Comparison of ENCODE assay signal across 10 cellular contexts in genomic region chr6:15473741-15474161, GRCh38.
DNase-seq lines count a peak whose midpoint lies in the region; ATAC-seq and TF ChIP-seq lines count a peak whose summit lies in the region.
"Had no signal": no experiment of that assay in that cellular context is flagged by ENCODE, and none has a peak within 500 bp of the region (broad histone marks: within the 10 kb centered on the region; RNA-seq: fewer than 3 reads in every experiment).

No MANE protein-coding gene starts in this region.

- H3K27ac ChIP-seq in PC-9 (peak overlapping the region; percentile 36; the same call in 1 of the 2 replicates), esophagus muscularis mucosa (replicated peaks in 1 of 4) (peak overlapping the region in 3 of 4 donors; percentile 15 to 33 (median 21)), muscle layer of duodenum (ENCODE audit: low read length) (peak overlapping the region; percentile 7)

- H3K4me3 Mint-ChIP-seq in activated CD8-positive, alpha-beta T cell treated with anti-CD3 and anti-CD28 coated beads for 36 hours, result no peak overlapping the region
- H3K4me3 Mint-ChIP-seq: activated CD4-positive, alpha-beta memory T cell treated with anti-CD3 and anti-CD28 coated beads, Interleukin-2, amount 10 ng/mL, durations not matched to agents 7 days and 5 days had no signal

- intact Hi-C loops in PC-9 (cut with micrococcal nuclease; ENCODE audit: unreplicated experiment), result no loop called here
- intact Hi-C loops in esophagus muscularis mucosa (cut with DNase I), result no loop called here
- intact Hi-C loops in activated CD8-positive, alpha-beta T cell treated with anti-CD3 and anti-CD28 coated beads for 36 hours (cut with micrococcal nuclease), result no loop called here

- peaks cover 34% of the 10 kb centered on the region for H3K4me1 Mint-ChIP-seq in activated CD8-positive, alpha-beta T cell treated with anti-CD3 and anti-CD28 coated beads for 36 hours (ENCODE audit: low read depth)

- no peak overlapping the region for H2AFZ ChIP-seq in PC-9

- CTCF ChIA-PET in BJ (lab: Yijun Ruan, JAX), result interaction anchor here (1.2 kb wide), 1 partner anchor 9 kb away, joined by 3 read pairs; no protein-coding TSS in a partner anchor
- CTCF ChIA-PET in PC-9 (lab: Charles Lee), result interaction anchor here (0.6 kb wide), 1 partner anchor 685 kb away, joined by 7 read pairs; no protein-coding TSS in a partner anchor
- CTCF ChIA-PET in activated CD8-positive, alpha-beta T cell treated with anti-CD3 and anti-CD28 coated beads for 36 hours (lab: Charles Lee), result interaction anchor here (0.8 to 1.7 kb wide), 3 partner anchors 9 to 170 kb away, joined by 3 to 7 read pairs (median 3); no protein-coding TSS in a partner anchor

- 0 out of 2 replicates have a peak, but pooled peaks cover 3% of the 10 kb centered on the region for H3K4me1 ChIP-seq in PC-9 (replicated peaks; ENCODE audit: insufficient read depth)
- H3K4me1 ChIP-seq in esophagus muscularis mucosa, result peaks cover 28 to 49% (median 46%) of the 10 kb centered on the region in 4 donors
- peaks cover 6 to 21% of the 10 kb centered on the region in 2 donors for H3K4me1 ChIP-seq in muscle layer of duodenum (ENCODE audit: control insufficient read depth in 1 of 2, insufficient read depth in 2 of 2, low read length in 2 of 2)

- WGBS in esophagus muscularis mucosa, result 60% methylated on average over 6 of the region's 6 CpGs

- H3K27me3 ChIP-seq in BJ (ENCODE audit: control insufficient read depth, insufficient read depth, low read length), result no peaks in the 10 kb centered on the region
- no peaks in the 10 kb centered on the region for H3K27me3 ChIP-seq in PC-9 (ENCODE audit: insufficient read depth, low read depth)
- no peaks in the 10 kb centered on the region for H3K27me3 ChIP-seq in esophagus muscularis mucosa
- no peaks in the 10 kb centered on the region for H3K27me3 ChIP-seq in muscle layer of duodenum (ENCODE audit: low read depth, low read length)

- H3K4me2 ChIP-seq in PC-9, result no peak overlapping the region

- H4K20me1 ChIP-seq in PC-9 (ENCODE audit: insufficient read depth), result no peaks in the 10 kb centered on the region; the same call in none of the 2 replicates

- no peak for TF ChIP-seq CTCF in BJ (IDR thresholded peaks at IDR 0.05; ENCODE audit: insufficient read depth, low read depth, low read length)
- no peak for TF ChIP-seq CTCF in PC-9 (conservative IDR thresholded peaks at IDR 0.05)
- no peak for TF ChIP-seq CTCF in esophagus muscularis mucosa (IDR thresholded peaks at IDR 0.05)
- TF ChIP-seq CTCF in activated CD8-positive, alpha-beta T cell treated with anti-CD3 and anti-CD28 coated beads for 36 hours (IDR thresholded peaks at IDR 0.05), result no peak

- H3K36me3 Mint-ChIP-seq in activated CD8-positive, alpha-beta T cell treated with anti-CD3 and anti-CD28 coated beads for 36 hours (ENCODE audit: low read depth), result peaks cover 33% of the 10 kb centered on the region

- no peaks in the 10 kb centered on the region; the same call in 1 of the 2 replicates for H3F3A ChIP-seq in PC-9 (ENCODE audit: insufficient read depth, low read depth)

- DNase-seq in BJ (ENCODE audit: low read depth) (peak; percentile 68), PC-9 (peak in 1 of 2 experiments; percentile 14), esophagus muscularis mucosa (ENCODE audit: extremely low spot score) (no peak), hypothalamus (lab: John Stamatoyannopoulos, UW) (no peak)
- no peak for DNase-seq in central memory CD4-positive, alpha-beta T cell
- no peak for DNase-seq in activated CD8-positive, alpha-beta T cell treated with anti-CD3 and anti-CD28 coated beads for 36 hours
- DNase-seq: activated CD4-positive, alpha-beta memory T cell treated with anti-CD3 and anti-CD28 coated beads, Interleukin-2, amount 10 ng/mL, durations not matched to agents 7 days and 5 days; NCI-H2171 had no signal

- no peaks in the 10 kb centered on the region for H3K9me3 ChIP-seq in PC-9 (ENCODE audit: insufficient read depth, low read depth)
- no peaks in the 10 kb centered on the region for H3K9me3 ChIP-seq in esophagus muscularis mucosa
- no peaks in the 10 kb centered on the region for H3K9me3 ChIP-seq in muscle layer of duodenum (ENCODE audit: control insufficient read depth in 1 of 2, low read length in 2 of 2)

- H3K27me3 Mint-ChIP-seq in activated CD8-positive, alpha-beta T cell treated with anti-CD3 and anti-CD28 coated beads for 36 hours, result no peaks in the 10 kb centered on the region
- H3K27me3 Mint-ChIP-seq: activated CD4-positive, alpha-beta memory T cell treated with anti-CD3 and anti-CD28 coated beads, Interleukin-2, amount 10 ng/mL, durations not matched to agents 7 days and 5 days had no signal

- no peak for TF ChIP-seq EP300 in esophagus muscularis mucosa (IDR thresholded peaks at IDR 0.05)

- no peak overlapping the region for H3K4me3 ChIP-seq in BJ (ENCODE audit: low read depth, low read length)
- H3K4me3 ChIP-seq in PC-9, result no peak overlapping the region
- no peak overlapping the region for H3K4me3 ChIP-seq in esophagus muscularis mucosa
- no peak overlapping the region for H3K4me3 ChIP-seq in muscle layer of duodenum (ENCODE audit: low read depth in 1 of 2, low read length in 2 of 2)

- H3K9me2 ChIP-seq in PC-9 (ENCODE audit: insufficient read depth), result no peaks in the 10 kb centered on the region

- H3K36me3 ChIP-seq in BJ (ENCODE audit: control insufficient read depth, insufficient read depth, low read length) (peaks cover 3% of the 10 kb centered on the region; the same call in 1 of the 2 replicates), PC-9 (ENCODE audit: low read depth) (no peaks in the 10 kb centered on the region), esophagus muscularis mucosa (peaks cover 1 to 19% (median 7%) of the 10 kb centered on the region in 4 donors), muscle layer of duodenum (ENCODE audit: control insufficient read depth in 1 of 2, insufficient read depth in 2 of 2, low read length in 2 of 2) (peaks cover 8 to 12% of the 10 kb centered on the region in 2 donors)

- POLR2A ChIA-PET in BJ (lab: Charles Lee) (interaction anchor here (0.5 kb wide), 1 partner anchor 918 kb away, joined by 6 read pairs; no protein-coding TSS in a partner anchor), PC-9 (lab: Charles Lee; ENCODE audit: unreplicated experiment) (interaction anchor here (0.5 kb wide), 1 partner anchor 704 kb away, joined by 3 read pairs; no protein-coding TSS in a partner anchor)
- POLR2A ChIA-PET in activated CD8-positive, alpha-beta T cell treated with anti-CD3 and anti-CD28 coated beads for 36 hours (lab: Charles Lee), result no interaction called here

- no peak overlapping the region for H3K27ac Mint-ChIP-seq in activated CD8-positive, alpha-beta T cell treated with anti-CD3 and anti-CD28 coated beads for 36 hours
- H3K27ac Mint-ChIP-seq: activated CD4-positive, alpha-beta memory T cell treated with anti-CD3 and anti-CD28 coated beads, Interleukin-2, amount 10 ng/mL, durations not matched to agents 7 days and 5 days had no signal

- no peaks in the 10 kb centered on the region for H3K9me3 Mint-ChIP-seq in activated CD8-positive, alpha-beta T cell treated with anti-CD3 and anti-CD28 coated beads for 36 hours
- H3K9me3 Mint-ChIP-seq: activated CD4-positive, alpha-beta memory T cell treated with anti-CD3 and anti-CD28 coated beads, Interleukin-2, amount 10 ng/mL, durations not matched to agents 7 days and 5 days had no signal

- no peak for TF ChIP-seq POLR2A in esophagus muscularis mucosa (IDR thresholded peaks at IDR 0.05; ENCODE audit: low read depth)

- ATAC-seq in activated CD8-positive, alpha-beta T cell treated with anti-CD3 and anti-CD28 coated beads for 36 hours, result no peak
- ATAC-seq in HG03095 (IDR thresholded peaks at IDR 0.05; ENCODE audit: unreplicated experiment), result no peak

- BruUV-seq in PC-9 (replicated peaks; lab: Mats Ljungman, UMichigan), result no TSS peak

- H3K79me2 ChIP-seq in PC-9 (ENCODE audit: low read depth), result peaks cover under 1% of the 10 kb centered on the region; the same call in 1 of the 2 replicates
